Comparison of ENCODE assay signal across 19 cellular contexts in genomic region chr1:10908266-10908665, GRCh38.
DNase-seq lines count a peak whose midpoint lies in the region; ATAC-seq, FAIRE-seq and TF ChIP-seq lines count a peak whose summit lies in the region.
"Had no signal": no experiment of that assay in that cellular context is flagged by ENCODE, and none has a peak within 500 bp of the region (broad histone marks: within the 10 kb centered on the region; RNA-seq: fewer than 3 reads in every experiment).

No MANE protein-coding gene starts in this region.

- H3K4me1 Mint-ChIP-seq in WTC11 = peaks cover 26% of the 10 kb centered on the region
- H3K4me1 Mint-ChIP-seq in neural progenitor cell = peaks cover 50% of the 10 kb centered on the region

- no peak overlapping the region for H3K4me3 Mint-ChIP-seq in WTC11
- no peak overlapping the region for H3K4me3 Mint-ChIP-seq in neural progenitor cell
- H3K4me3 Mint-ChIP-seq: CD8-positive, alpha-beta T cell; H9 had no signal

- no peak overlapping the region for H3K27ac Mint-ChIP-seq in WTC11
- H3K27ac Mint-ChIP-seq in neural progenitor cell = no peak overlapping the region
- H3K27ac Mint-ChIP-seq: CD8-positive, alpha-beta T cell had no signal

- H3K36me3 Mint-ChIP-seq in WTC11 (no peaks in the 10 kb centered on the region), neural progenitor cell (no peaks in the 10 kb centered on the region)
- H3K36me3 Mint-ChIP-seq: CD8-positive, alpha-beta T cell had no signal

- intact Hi-C loops in left cardiac atrium (cut with DNase I) (no loop called here), heart right ventricle (cut with DNase I) (loop anchor here in 1 of 10 donors (1.0 kb wide), 1 partner anchor 37 kb away; no protein-coding TSS in a partner anchor)

- FAIRE-seq in H54 (lab: Jason Lieb, UNC) = no peak
- FAIRE-seq: A549 had no signal

- TF ChIP-seq CTCF in heart right ventricle (IDR thresholded peaks at IDR 0.05) (no peak), WTC11 (IDR thresholded peaks at IDR 0.05) (no peak), neural progenitor cell (IDR thresholded peaks at IDR 0.05) (no peak), foreskin keratinocyte (conservative IDR thresholded peaks at IDR 0.05) (no peak)

- no peaks in the 10 kb centered on the region for H3K9me3 ChIP-seq in heart right ventricle
- H3K9me3 ChIP-seq in neural progenitor cell (ENCODE audit: low read depth) = no peaks in the 10 kb centered on the region
- H3K9me3 ChIP-seq: A549, SJSA1 had no signal

- H3K36me3 ChIP-seq in heart right ventricle = no peaks in the 10 kb centered on the region
- H3K36me3 ChIP-seq in neural progenitor cell = no peaks in the 10 kb centered on the region
- H3K36me3 ChIP-seq: SJSA1 had no signal

- H3K27ac ChIP-seq in heart right ventricle (no peak overlapping the region), neural progenitor cell (no peak overlapping the region), foreskin keratinocyte (no peak overlapping the region)
- H3K27ac ChIP-seq: A549, PC-9, SJSA1 had no signal

- H4K20me1 ChIP-seq in neural progenitor cell (ENCODE audit: low read depth) = no peaks in the 10 kb centered on the region

- peaks cover 0 to 27% (median 18%) of the 10 kb centered on the region in 7 donors for H3K27me3 ChIP-seq in heart right ventricle
- H3K27me3 ChIP-seq in neural progenitor cell = no peaks in the 10 kb centered on the region
- H3K27me3 ChIP-seq in foreskin keratinocyte = no peaks in the 10 kb centered on the region

- H3K9me3 Mint-ChIP-seq in WTC11 (no peaks in the 10 kb centered on the region), neural progenitor cell (no peaks in the 10 kb centered on the region)
- H3K9me3 Mint-ChIP-seq: CD8-positive, alpha-beta T cell; H9 had no signal

- WGBS in heart right ventricle, 2 donors = 46 to 54% methylated on average over 6 of the region's 6 CpGs

- H3K4me3 ChIP-seq in heart right ventricle (no peak overlapping the region), neural progenitor cell (no peak overlapping the region)
- H3K4me3 ChIP-seq: A549, PC-9, SJSA1 had no signal

- peak; percentile 2 for DNase-seq in left cardiac atrium
- no peak for DNase-seq in heart right ventricle
- no peak for DNase-seq in WTC11 (ENCODE audit: low spot score)
- no peak for DNase-seq in neural progenitor cell (ENCODE audit: low spot score)
- DNase-seq in DMS153 treated with DMSO at 0.1 percent for 48 hours (lab: John Stamatoyannopoulos, UW; ENCODE audit: unreplicated experiment) = no peak
- DNase-seq in H54 (ENCODE audit: insufficient read length, low spot score) = no peak
- DNase-seq in foreskin keratinocyte = no peak
- DNase-seq: Calu3; CD8-positive, alpha-beta T cell; H9; NCI-H1048; NCI-H1436; NCI-H2029; NCI-H2171; NCI-H526; PC-9 had no signal

- peaks cover 0 to 7% (median 0%) of the 10 kb centered on the region in 9 donors for H3K4me1 ChIP-seq in heart right ventricle
- H3K4me1 ChIP-seq in neural progenitor cell = peaks cover 30% of the 10 kb centered on the region
- H3K4me1 ChIP-seq in foreskin keratinocyte = no peaks in the 10 kb centered on the region
- H3K4me1 ChIP-seq: A549, SJSA1 had no signal

- H3F3A ChIP-seq in neural progenitor cell (ENCODE audit: low read depth) = peaks cover 32% of the 10 kb centered on the region

- no peak overlapping the region for H3K9ac ChIP-seq in neural progenitor cell

- POLR2A ChIA-PET in WTC11 (lab: Charles Lee) = interaction anchor here (0.6 kb wide), 1 partner anchor 113 kb away, joined by 4 read pairs; no protein-coding TSS in a partner anchor

- CTCF ChIA-PET in WTC11 (lab: Charles Lee) = interaction anchor here (0.6 to 3.0 kb wide), 11 partner anchors 8 to 400 kb away, joined by 3 to 33 read pairs (median 4); no protein-coding TSS in a partner anchor

- TF ChIP-seq POLR2A in H54 (IDR thresholded peaks at IDR 0.05; ENCODE audit: low read depth, low read length) = no peak

- no peak overlapping the region for H2AFZ ChIP-seq in neural progenitor cell (replicated peaks)
- H2AFZ ChIP-seq: PC-9 had no signal

- H3K79me2 ChIP-seq in neural progenitor cell (ENCODE audit: low read depth) = no peaks in the 10 kb centered on the region

- H3K27me3 Mint-ChIP-seq in WTC11 (ENCODE audit: low read depth) = no peaks in the 10 kb centered on the region; the same call in 1 of the 2 replicates
- peaks cover 19% of the 10 kb centered on the region for H3K27me3 Mint-ChIP-seq in neural progenitor cell (ENCODE audit: insufficient read depth, low read depth)

- no peak for ATAC-seq in left cardiac atrium
- ATAC-seq in heart right ventricle = no peak
- ATAC-seq in WTC11 = 0 out of 2 replicates have a peak, but pooled peaks have one; percentile 14
- no peak for ATAC-seq in foreskin keratinocyte
- ATAC-seq in HG02588 (IDR thresholded peaks at IDR 0.05; ENCODE audit: unreplicated experiment) = no peak
- ATAC-seq: A549; CD8-positive, alpha-beta T cell had no signal

- H3K4me2 ChIP-seq in neural progenitor cell = peak overlapping the region; percentile 4
- H3K4me2 ChIP-seq: A549, PC-9 had no signal

TF ChIP-seq in WTC11, 78 proteins besides CTCF, POLR2A, EP300 and RAD21:
- TF ChIP-seq CREB1 (CRISPR knock-in tag; IDR thresholded peaks at IDR 0.05) = no peak
- TF ChIP-seq ZNF423 (CRISPR knock-in tag; IDR thresholded peaks at IDR 0.05) = 0 out of 2 replicates have a peak, but pooled peaks have one; percentile 4
